Comparison of ENCODE assay signal across 1 cellular context in genomic region chr5:137481596-137481995, GRCh38.
TF ChIP-seq lines count a peak whose summit lies in the region.

No MANE protein-coding gene starts in this region.

TF ChIP-seq in GM23338, 12 proteins besides CTCF, POLR2A, EP300 and RAD21 (continued from another document):
- no peak for TF ChIP-seq ZNF462 (CRISPR knock-in tag; IDR thresholded peaks at IDR 0.05)
- no peak for TF ChIP-seq CREB1 (CRISPR knock-in tag; IDR thresholded peaks at IDR 0.05; ENCODE audit: low read depth)
- no peak for TF ChIP-seq ZNF114 (CRISPR knock-in tag; IDR thresholded peaks at IDR 0.05)
- no peak for TF ChIP-seq NANOG (IDR thresholded peaks at IDR 0.05; ENCODE audit: borderline replicate concordance)
TF ChIP-seq in GM23338: peak in this region for 0.
